In genomic region chr1:221437924-221438323, GRCh38 we compare ENCODE assay signal across 1 cellular context.
TF ChIP-seq lines count a peak whose summit lies in the region.

No MANE protein-coding gene starts in this region.

TF ChIP-seq in SK-N-SH treated with all-trans-retinoic acid at 6 μM for 48 hours, 23 proteins besides CTCF, POLR2A, EP300 and RAD21 (continued from another document):
- TF ChIP-seq CREB5 (CRISPR knock-in tag; IDR thresholded peaks at IDR 0.05; ENCODE audit: low read depth) (no peak), ESRRG (CRISPR knock-in tag; IDR thresholded peaks at IDR 0.05) (no peak), OSR1 (CRISPR knock-in tag; IDR thresholded peaks at IDR 0.05) (no peak), CSDC2 (CRISPR knock-in tag; IDR thresholded peaks at IDR 0.05) (no peak), ISL1 (CRISPR knock-in tag; IDR thresholded peaks at IDR 0.05) (no peak), TSHZ2 (CRISPR knock-in tag; IDR thresholded peaks at IDR 0.05) (no peak), PPARA (CRISPR knock-in tag; IDR thresholded peaks at IDR 0.05; ENCODE audit: borderline replicate concordance) (no peak), ARNTL (CRISPR knock-in tag; IDR thresholded peaks at IDR 0.05; ENCODE audit: borderline replicate concordance, low read depth) (no peak)
